Comparison of ENCODE assay signal across 8 cellular contexts in genomic region chr19:47483800-47484690, GRCh38. TPM values are rescaled to one million over a fixed set of nuclear protein-coding genes. Genes with fewer than 3 reads are reported as not detected.
DNase-seq lines count a peak whose midpoint lies in the region; ATAC-seq and TF ChIP-seq lines count a peak whose summit lies in the region.

Gene KPTN (minus strand): TSS chr19:47484219. CDS start chr19:47484160, 59 bp downstream.

- peaks cover 15% of the 10 kb centered on the region for H3K36me3 ChIP-seq in right atrium auricular region
- peaks cover 0 to 25% of the 10 kb centered on the region in 2 donors for H3K36me3 ChIP-seq in psoas muscle (ENCODE audit: insufficient read depth in 1 of 2, low read depth in 1 of 2)
- H3K36me3 ChIP-seq in urinary bladder (ENCODE audit: insufficient read depth), result no peaks in the 10 kb centered on the region

- H3K27me3 ChIP-seq in right atrium auricular region (no peaks in the 10 kb centered on the region), psoas muscle (ENCODE audit: insufficient read depth in 3 of 3, low read length in 2 of 3) (no peaks in the 10 kb centered on the region)

- peak within 1 kb of the TSS; percentile 97 for H3K27ac Mint-ChIP-seq in T-helper 17 cell

- no peaks in the 10 kb centered on the region for H3K27me3 Mint-ChIP-seq in T-helper 17 cell

- WGBS in psoas muscle, 3 donors, result 2% methylated on average over 54 to 57 of the region's 57 CpGs
- WGBS in urinary bladder, result 2% methylated on average over 57 of the region's 57 CpGs

- H3K27ac ChIP-seq in angular gyrus (ENCODE audit: low read depth, low read length) (peak within 1 kb of the TSS; percentile 88), right atrium auricular region (peak within 1 kb of the TSS; percentile 91 to 94), psoas muscle (peak within 1 kb of the TSS; percentile 92), urinary bladder (ENCODE audit: low read depth) (peak within 1 kb of the TSS; percentile 90)

- DNase-seq in NCI-H1694 treated with DMSO at 0.1 percent for 48 hours (lab: John Stamatoyannopoulos, UW) (peak; percentile 91), T-helper 17 cell (peak; percentile 78 to 84 (median 78)), right atrium auricular region (ENCODE audit: low spot score) (peak; percentile 89), psoas muscle (peak; percentile 91 to 95)

- H3K4me1 Mint-ChIP-seq in T-helper 17 cell, result peaks cover 18% of the 10 kb centered on the region

- TF ChIP-seq CTCF in GM12875 (IDR thresholded peaks at IDR 0.05; ENCODE audit: borderline replicate concordance, insufficient read depth, low read depth, low read length) (peak; percentile 97), right atrium auricular region (IDR thresholded peaks at IDR 0.05) (peak; percentile 85 to 90), psoas muscle (IDR thresholded peaks at IDR 0.05) (peak; percentile 78)

- ATAC-seq in HG02884 (IDR thresholded peaks at IDR 0.05; ENCODE audit: unreplicated experiment), result peak; percentile 67
- ATAC-seq in T-helper 17 cell, result peak; percentile 89
- ATAC-seq in psoas muscle, result peak; percentile 89 to 94 (median 92)

- intact Hi-C loops in psoas muscle (cut with DNase I), result loop anchor here in 1 of 2 donors (5.0 kb wide), 1 partner anchor 47 kb away; no protein-coding TSS in a partner anchor

- H3K4me3 ChIP-seq in GM12875 (ENCODE audit: low read depth, low read length), result peak within 1 kb of the TSS; percentile 81
- peak within 1 kb of the TSS; percentile 71 to 72 for H3K4me3 ChIP-seq in right atrium auricular region
- H3K4me3 ChIP-seq in psoas muscle, result peak within 1 kb of the TSS; percentile 66
- H3K4me3 ChIP-seq in urinary bladder (ENCODE audit: low read depth, low read length), result peak within 1 kb of the TSS; percentile 64

- H3K4me1 ChIP-seq in right atrium auricular region (peaks cover 0 to 20% of the 10 kb centered on the region in 2 donors), psoas muscle (peaks cover 7% of the 10 kb centered on the region), urinary bladder (ENCODE audit: insufficient read depth) (no peaks in the 10 kb centered on the region)

- peaks cover 2% of the 10 kb centered on the region for H3K36me3 Mint-ChIP-seq in T-helper 17 cell (ENCODE audit: low read depth)

- H3K4me3 Mint-ChIP-seq in T-helper 17 cell, result peak within 1 kb of the TSS; percentile 97

- H3K9me3 ChIP-seq in T-helper 17 cell (ENCODE audit: control insufficient read depth, low read length, poor library complexity, severe bottlenecking), result no peaks in the 10 kb centered on the region
- H3K9me3 ChIP-seq in right atrium auricular region, result no peaks in the 10 kb centered on the region
- H3K9me3 ChIP-seq in psoas muscle, result no peaks in the 10 kb centered on the region

RNA-seq across cellular contexts. Expression of gene KPTN, which starts in this region (rescaled TPM):
- total RNA-seq in T-helper 17 cell (1 to 10 TPM; 3.5 to 6.3 TPM), right atrium auricular region (1 to 10 TPM; 2.8 to 2.9 TPM), psoas muscle (10 to 100 TPM in 1 of 4 donors, 1 to 10 TPM in 3; 5.9 to 11.2 (median 8.1) TPM), urinary bladder (3.0 TPM)
- polyA plus RNA-seq in psoas muscle (10 to 100 TPM in 1 of 3 donors, 1 to 10 TPM in 2; 3.8 to 21.5 (median 9.7) TPM), urinary bladder (10.2 TPM)

Comparison
In these comparisons a context has a peak if more than half of its experiments do, and no peak if none do; other contexts are left out.
1. Peak in every context shown above with its lines: DNase-seq, ATAC-seq, H3K4me3 ChIP-seq and H3K27ac ChIP-seq.